ENCODE assay signal across 1 cellular context in genomic region chr18:61951396-61951795, GRCh38.
TF ChIP-seq lines count a peak whose summit lies in the region.

No MANE protein-coding gene starts in this region.

TF ChIP-seq in IMR-90, 13 proteins besides CTCF, POLR2A, EP300 and RAD21:
- TF ChIP-seq SMC3 (IDR thresholded peaks at IDR 0.05; ENCODE audit: low read depth, low read length) (no peak), MXI1 (IDR thresholded peaks at IDR 0.05; ENCODE audit: borderline replicate concordance, low read depth, low read length) (no peak), CHD1 (IDR thresholded peaks at IDR 0.05; ENCODE audit: low read depth, low read length) (no peak), NFE2L2 (IDR thresholded peaks at IDR 0.05; ENCODE audit: low read depth, low read length) (no peak), BHLHE40 (IDR thresholded peaks at IDR 0.05; ENCODE audit: low read depth, low read length) (no peak), ELK1 (IDR thresholded peaks at IDR 0.05; ENCODE audit: borderline replicate concordance, low read depth, low read length) (no peak), RCOR1 (IDR thresholded peaks at IDR 0.05; ENCODE audit: insufficient replicate concordance, low read length) (no peak), FOS (IDR thresholded peaks at IDR 0.05; ENCODE audit: low read depth, low read length) (no peak), MAFK (IDR thresholded peaks at IDR 0.05; ENCODE audit: low read depth, low read length) (no peak), MAZ (IDR thresholded peaks at IDR 0.05; ENCODE audit: borderline replicate concordance, low read depth, low read length) (no peak), CEBPB (IDR thresholded peaks at IDR 0.05; ENCODE audit: low read depth, low read length) (no peak), RFX5 (IDR thresholded peaks at IDR 0.05; ENCODE audit: low read depth, low read length) (no peak)
- TF ChIP-seq, protein P1, sequence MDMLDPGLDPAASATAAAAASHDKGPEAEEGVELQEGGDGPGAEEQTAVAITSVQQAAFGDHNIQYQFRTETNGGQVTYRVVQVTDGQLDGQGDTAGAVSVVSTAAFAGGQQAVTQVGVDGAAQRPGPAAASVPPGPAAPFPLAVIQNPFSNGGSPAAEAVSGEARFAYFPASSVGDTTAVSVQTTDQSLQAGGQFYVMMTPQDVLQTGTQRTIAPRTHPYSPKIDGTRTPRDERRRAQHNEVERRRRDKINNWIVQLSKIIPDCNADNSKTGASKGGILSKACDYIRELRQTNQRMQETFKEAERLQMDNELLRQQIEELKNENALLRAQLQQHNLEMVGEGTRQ (IDR thresholded peaks at IDR 0.05; ENCODE audit: low read depth, low read length) = no peak
